In genomic region chr7:24727165-24728120, GRCh38 we compare ENCODE assay signal across 11 cellular contexts. TPM values are rescaled to one million over a fixed set of nuclear protein-coding genes. Genes with fewer than 3 reads are reported as not detected.
DNase-seq lines count a peak whose midpoint lies in the region; ATAC-seq, FAIRE-seq and TF ChIP-seq lines count a peak whose summit lies in the region.
"Had no signal": no experiment of that assay in that cellular context is flagged by ENCODE, and none has a peak within 500 bp of the region (broad histone marks: within the 10 kb centered on the region; RNA-seq: fewer than 3 reads in every experiment).

No MANE protein-coding gene starts in this region.

- intact Hi-C loops in activated T-helper 1 cell treated with anti-CD3 and anti-CD28 coated beads, Interleukin-12 subunit alpha, Interleukin-12 subunit beta, Interleukin-2, Interleukin-4 antibody, amounts not matched to agents 30 ng/mL and 10 ng/mL and 1 ng/mL, durations not matched to agents 14 hours and 24 hours and 36 hours (cut with micrococcal nuclease), result loop anchor here (1.0 to 5.0 kb wide), 2 partner anchors 28 to 40 kb away; no protein-coding TSS in a partner anchor

- no peaks in the 10 kb centered on the region for H3K36me3 Mint-ChIP-seq in activated T-helper 1 cell treated with anti-CD3 and anti-CD28 coated beads, Interleukin-12 subunit alpha, Interleukin-12 subunit beta, Interleukin-2, Interleukin-4 antibody, amounts not matched to agents 30 ng/mL and 10 ng/mL and 1 ng/mL, durations not matched to agents 14 hours and 24 hours and 36 hours (ENCODE audit: low read depth)
- H3K36me3 Mint-ChIP-seq in chondrocyte (ENCODE audit: low read depth), result peaks cover 2% of the 10 kb centered on the region

- H3K27me3 Mint-ChIP-seq in activated T-helper 1 cell treated with anti-CD3 and anti-CD28 coated beads, Interleukin-12 subunit alpha, Interleukin-12 subunit beta, Interleukin-2, Interleukin-4 antibody, amounts not matched to agents 30 ng/mL and 10 ng/mL and 1 ng/mL, durations not matched to agents 14 hours and 24 hours and 36 hours (ENCODE audit: insufficient read depth), result peaks cover 11% of the 10 kb centered on the region
- no peaks in the 10 kb centered on the region for H3K27me3 Mint-ChIP-seq in chondrocyte (ENCODE audit: low read depth)

- H3K4me1 Mint-ChIP-seq in activated T-helper 1 cell treated with anti-CD3 and anti-CD28 coated beads, Interleukin-12 subunit alpha, Interleukin-12 subunit beta, Interleukin-2, Interleukin-4 antibody, amounts not matched to agents 30 ng/mL and 10 ng/mL and 1 ng/mL, durations not matched to agents 14 hours and 24 hours and 36 hours (ENCODE audit: low read depth), result peaks cover 34% of the 10 kb centered on the region
- peaks cover 12% of the 10 kb centered on the region for H3K4me1 Mint-ChIP-seq in chondrocyte (ENCODE audit: low read depth)

- H3K9me3 Mint-ChIP-seq in activated T-helper 1 cell treated with anti-CD3 and anti-CD28 coated beads, Interleukin-12 subunit alpha, Interleukin-12 subunit beta, Interleukin-2, Interleukin-4 antibody, amounts not matched to agents 30 ng/mL and 10 ng/mL and 1 ng/mL, durations not matched to agents 14 hours and 24 hours and 36 hours, result no peaks in the 10 kb centered on the region
- peaks cover 2% of the 10 kb centered on the region for H3K9me3 Mint-ChIP-seq in chondrocyte (ENCODE audit: low read depth)

- no peak for TF ChIP-seq CTCF in chondrocyte (IDR thresholded peaks at IDR 0.05)

- H3K4me3 Mint-ChIP-seq in activated T-helper 1 cell treated with anti-CD3 and anti-CD28 coated beads, Interleukin-12 subunit alpha, Interleukin-12 subunit beta, Interleukin-2, Interleukin-4 antibody, amounts not matched to agents 30 ng/mL and 10 ng/mL and 1 ng/mL, durations not matched to agents 14 hours and 24 hours and 36 hours, result peak overlapping the region; percentile 44
- no peak overlapping the region for H3K4me3 Mint-ChIP-seq in chondrocyte (ENCODE audit: unreplicated experiment)

- peak overlapping the region; percentile 74 for H3K27ac Mint-ChIP-seq in activated T-helper 1 cell treated with anti-CD3 and anti-CD28 coated beads, Interleukin-12 subunit alpha, Interleukin-12 subunit beta, Interleukin-2, Interleukin-4 antibody, amounts not matched to agents 30 ng/mL and 10 ng/mL and 1 ng/mL, durations not matched to agents 14 hours and 24 hours and 36 hours
- no peak overlapping the region for H3K27ac Mint-ChIP-seq in chondrocyte (ENCODE audit: unreplicated experiment)
- H3K27ac Mint-ChIP-seq: CD4-positive, alpha-beta memory T cell had no signal

- ATAC-seq in GM19043 (IDR thresholded peaks at IDR 0.05; ENCODE audit: low read depth, unreplicated experiment), result peak; percentile 73
- peak; percentile 43 for ATAC-seq in HG03039 (IDR thresholded peaks at IDR 0.05; ENCODE audit: unreplicated experiment)
- no peak for ATAC-seq in SK-N-SH treated with all-trans-retinoic acid at 6 μM for 48 hours

- FAIRE-seq in urothelium cell line (lab: Jason Lieb, UNC), result no peak
- FAIRE-seq: astrocyte, keratinocyte had no signal

- DNase-seq in AG08395 (ENCODE audit: low spot score), result peak; percentile 26
- no peak for DNase-seq in activated T-helper 1 cell treated with anti-CD3 and anti-CD28 coated beads, Interleukin-12 subunit alpha, Interleukin-12 subunit beta, Interleukin-2, Interleukin-4 antibody, amounts not matched to agents 30 ng/mL and 10 ng/mL and 1 ng/mL, durations not matched to agents 14 hours and 24 hours and 36 hours (ENCODE audit: low spot score)
- no peak for DNase-seq in chondrocyte (ENCODE audit: low spot score)
- no peak for DNase-seq in NCI-H82 (lab: John Stamatoyannopoulos, UW)
- no peak for DNase-seq in urothelium cell line (ENCODE audit: low spot score)
- DNase-seq: CD4-positive, alpha-beta memory T cell had no signal

TF ChIP-seq in SK-N-SH treated with all-trans-retinoic acid at 6 μM for 48 hours, 23 proteins besides CTCF, POLR2A, EP300 and RAD21 (continues in another document):
- TF ChIP-seq GLIS3 (CRISPR knock-in tag; IDR thresholded peaks at IDR 0.05) (no peak), ZFP30 (CRISPR knock-in tag; IDR thresholded peaks at IDR 0.05) (no peak), ISL1 (CRISPR knock-in tag; IDR thresholded peaks at IDR 0.05) (no peak), PPARA (CRISPR knock-in tag; IDR thresholded peaks at IDR 0.05; ENCODE audit: borderline replicate concordance) (no peak), ARNTL (CRISPR knock-in tag; IDR thresholded peaks at IDR 0.05; ENCODE audit: borderline replicate concordance, low read depth) (no peak), ZFP3 (CRISPR knock-in tag; IDR thresholded peaks at IDR 0.05) (no peak), TOX (CRISPR knock-in tag; IDR thresholded peaks at IDR 0.05; ENCODE audit: borderline replicate concordance) (no peak), TCF4 (CRISPR knock-in tag; IDR thresholded peaks at IDR 0.05; ENCODE audit: borderline replicate concordance) (no peak), ZNF8 (CRISPR knock-in tag; IDR thresholded peaks at IDR 0.05) (no peak), ZNF70 (CRISPR knock-in tag; IDR thresholded peaks at IDR 0.05) (no peak), OSR1 (CRISPR knock-in tag; IDR thresholded peaks at IDR 0.05) (no peak), CSDC2 (CRISPR knock-in tag; IDR thresholded peaks at IDR 0.05) (no peak), SNAI2 (CRISPR knock-in tag; IDR thresholded peaks at IDR 0.05) (no peak), CREB5 (CRISPR knock-in tag; IDR thresholded peaks at IDR 0.05; ENCODE audit: low read depth) (no peak), ZC3H10 (CRISPR knock-in tag; IDR thresholded peaks at IDR 0.05) (no peak), RARB (CRISPR knock-in tag; IDR thresholded peaks at IDR 0.05) (no peak)
- TF ChIP-seq, protein P1, sequence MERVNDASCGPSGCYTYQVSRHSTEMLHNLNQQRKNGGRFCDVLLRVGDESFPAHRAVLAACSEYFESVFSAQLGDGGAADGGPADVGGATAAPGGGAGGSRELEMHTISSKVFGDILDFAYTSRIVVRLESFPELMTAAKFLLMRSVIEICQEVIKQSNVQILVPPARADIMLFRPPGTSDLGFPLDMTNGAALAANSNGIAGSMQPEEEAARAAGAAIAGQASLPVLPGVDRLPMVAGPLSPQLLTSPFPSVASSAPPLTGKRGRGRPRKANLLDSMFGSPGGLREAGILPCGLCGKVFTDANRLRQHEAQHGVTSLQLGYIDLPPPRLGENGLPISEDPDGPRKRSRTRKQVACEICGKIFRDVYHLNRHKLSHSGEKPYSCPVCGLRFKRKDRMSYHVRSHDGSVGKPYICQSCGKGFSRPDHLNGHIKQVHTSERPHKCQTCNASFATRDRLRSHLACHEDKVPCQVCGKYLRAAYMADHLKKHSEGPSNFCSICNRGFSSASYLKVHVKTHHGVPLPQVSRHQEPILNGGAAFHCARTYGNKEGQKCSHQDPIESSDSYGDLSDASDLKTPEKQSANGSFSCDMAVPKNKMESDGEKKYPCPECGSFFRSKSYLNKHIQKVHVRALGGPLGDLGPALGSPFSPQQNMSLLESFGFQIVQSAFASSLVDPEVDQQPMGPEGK (CRISPR knock-in tag; IDR thresholded peaks at IDR 0.05; ENCODE audit: borderline replicate concordance), result no peak
- TF ChIP-seq, protein P2, sequence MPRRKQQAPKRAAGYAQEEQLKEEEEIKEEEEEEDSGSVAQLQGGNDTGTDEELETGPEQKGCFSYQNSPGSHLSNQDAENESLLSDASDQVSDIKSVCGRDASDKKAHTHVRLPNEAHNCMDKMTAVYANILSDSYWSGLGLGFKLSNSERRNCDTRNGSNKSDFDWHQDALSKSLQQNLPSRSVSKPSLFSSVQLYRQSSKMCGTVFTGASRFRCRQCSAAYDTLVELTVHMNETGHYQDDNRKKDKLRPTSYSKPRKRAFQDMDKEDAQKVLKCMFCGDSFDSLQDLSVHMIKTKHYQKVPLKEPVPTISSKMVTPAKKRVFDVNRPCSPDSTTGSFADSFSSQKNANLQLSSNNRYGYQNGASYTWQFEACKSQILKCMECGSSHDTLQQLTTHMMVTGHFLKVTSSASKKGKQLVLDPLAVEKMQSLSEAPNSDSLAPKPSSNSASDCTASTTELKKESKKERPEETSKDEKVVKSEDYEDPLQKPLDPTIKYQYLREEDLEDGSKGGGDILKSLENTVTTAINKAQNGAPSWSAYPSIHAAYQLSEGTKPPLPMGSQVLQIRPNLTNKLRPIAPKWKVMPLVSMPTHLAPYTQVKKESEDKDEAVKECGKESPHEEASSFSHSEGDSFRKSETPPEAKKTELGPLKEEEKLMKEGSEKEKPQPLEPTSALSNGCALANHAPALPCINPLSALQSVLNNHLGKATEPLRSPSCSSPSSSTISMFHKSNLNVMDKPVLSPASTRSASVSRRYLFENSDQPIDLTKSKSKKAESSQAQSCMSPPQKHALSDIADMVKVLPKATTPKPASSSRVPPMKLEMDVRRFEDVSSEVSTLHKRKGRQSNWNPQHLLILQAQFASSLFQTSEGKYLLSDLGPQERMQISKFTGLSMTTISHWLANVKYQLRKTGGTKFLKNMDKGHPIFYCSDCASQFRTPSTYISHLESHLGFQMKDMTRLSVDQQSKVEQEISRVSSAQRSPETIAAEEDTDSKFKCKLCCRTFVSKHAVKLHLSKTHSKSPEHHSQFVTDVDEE (CRISPR knock-in tag; IDR thresholded peaks at IDR 0.05), result no peak

RNA-seq across cellular contexts. Expression of gene GSDME, which starts 29.8 kb away (rescaled TPM):
- 10.6 and 11.0 TPM in 2 replicates for total RNA-seq in activated T-helper 1 cell treated with anti-CD3 and anti-CD28 coated beads, Interleukin-12 subunit alpha, Interleukin-12 subunit beta, Interleukin-2, Interleukin-4 antibody, amounts not matched to agents 30 ng/mL and 10 ng/mL and 1 ng/mL, durations not matched to agents 14 hours and 24 hours and 36 hours
- 19.8 to 23.9 TPM (median 23.6 TPM) in 3 replicates for total RNA-seq in chondrocyte
